8 cellular contexts compared by ENCODE assay signal in the genomic region with DNA sequence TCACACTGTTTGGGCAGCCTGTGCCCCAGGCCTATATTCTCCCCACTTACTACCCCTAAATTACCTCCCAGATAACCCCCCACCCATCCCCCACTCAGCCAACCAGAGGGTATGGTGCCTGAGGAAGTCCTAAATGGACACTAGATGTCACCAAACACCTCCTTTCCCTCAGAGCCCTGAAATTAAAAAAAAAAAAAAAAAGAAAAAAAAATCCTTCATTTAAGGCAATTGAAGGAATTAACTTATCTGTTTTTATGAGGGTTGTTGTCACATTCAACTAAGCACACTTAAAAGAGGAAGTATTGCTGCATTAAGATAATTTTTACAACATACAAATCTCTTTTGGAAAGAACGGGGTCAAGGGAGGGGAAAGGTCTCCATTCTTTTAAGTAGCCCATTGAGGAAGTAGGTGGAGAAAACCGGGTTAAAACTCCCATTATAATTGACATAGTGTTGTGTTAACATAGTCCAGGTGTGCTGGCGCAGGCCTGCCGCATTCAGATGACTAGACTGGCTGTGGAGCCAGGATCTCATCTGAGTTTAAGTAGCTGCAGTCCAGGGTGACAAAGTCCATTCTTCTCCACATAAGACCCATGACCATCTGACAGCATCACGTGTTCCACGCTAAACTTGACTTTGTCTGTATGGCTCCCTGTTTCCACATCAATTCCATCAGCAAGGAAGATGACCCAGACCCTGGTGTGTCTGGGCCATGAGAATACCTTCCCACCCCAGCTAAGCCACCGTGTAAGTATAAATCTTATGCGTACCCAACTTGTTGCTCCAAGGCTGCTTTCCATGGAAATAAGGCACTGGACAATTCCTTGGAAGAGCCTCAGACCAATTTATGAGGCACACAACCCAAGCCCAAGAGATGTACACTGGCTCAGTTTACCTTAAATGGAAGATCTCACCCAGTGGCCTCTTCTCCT. TPM values are rescaled to one million over a fixed set of nuclear protein-coding genes. Genes with fewer than 3 reads are reported as not detected.
DNase-seq lines count a peak whose midpoint lies in the region; ATAC-seq and TF ChIP-seq lines count a peak whose summit lies in the region.

No MANE protein-coding gene starts in this region.

- H3K4me3 ChIP-seq in mucosa of rectum (ENCODE audit: low read length in 2 of 2) = no peak overlapping the region

- in situ Hi-C loops in ACHN (cut with HindIII; ENCODE audit: low pct_ligation_motif_present, low pct_unique_long_range_greater_than_20kb, low sequenced_read_pairs) = no loop called here

- H3K9me3 ChIP-seq in mucosa of rectum (ENCODE audit: control insufficient read depth in 2 of 2, low read length in 2 of 2) = no peaks in the 10 kb centered on the region

- peak overlapping the region; percentile 0 to 37 for H3K27ac ChIP-seq in mucosa of rectum (ENCODE audit: low read depth in 2 of 2, low read length in 2 of 2)

- H3K9ac ChIP-seq in mucosa of rectum (ENCODE audit: low read depth in 1 of 2, low read length in 2 of 2) = no peak overlapping the region

- H3K27me3 Mint-ChIP-seq in brain = peaks cover 66% of the 10 kb centered on the region
- H3K27me3 Mint-ChIP-seq in stimulated activated memory B cell treated with anti-CD40 and anti-IgM and Interleukin-4, amounts not matched to agents 10 μg/mL and 1 μg/mL and 100 μg/mL, for 72 hours = no peaks in the 10 kb centered on the region

- peak; percentile 60 for DNase-seq in ACHN
- peak; percentile 29 for DNase-seq in NCI-H460 (ENCODE audit: extremely low read depth, low read depth)
- no peak for DNase-seq in activated CD8-positive, alpha-beta memory T cell treated with anti-CD3 and anti-CD28 coated beads, Interleukin-2, amount 50 U/mL, for 48 hours

- peaks cover 5 to 10% of the 10 kb centered on the region in 2 donors for H3K4me1 ChIP-seq in mucosa of rectum (ENCODE audit: control insufficient read depth in 2 of 2, insufficient read depth in 2 of 2, low read length in 2 of 2)

- peaks cover 0 to 2% of the 10 kb centered on the region in 2 donors for H3K27me3 ChIP-seq in mucosa of rectum (ENCODE audit: control insufficient read depth in 2 of 2, insufficient read depth in 2 of 2, low read length in 2 of 2)

- no peaks in the 10 kb centered on the region for H3K36me3 ChIP-seq in mucosa of rectum (ENCODE audit: control insufficient read depth in 2 of 2, insufficient read depth in 2 of 2, low read length in 2 of 2)

- peaks cover 0 to 3% (median 0%) of the 10 kb centered on the region in 5 experiments for H3K9me3 Mint-ChIP-seq in brain
- no peaks in the 10 kb centered on the region for H3K9me3 Mint-ChIP-seq in stimulated activated memory B cell treated with anti-CD40 and anti-IgM and Interleukin-4, amounts not matched to agents 10 μg/mL and 1 μg/mL and 100 μg/mL, for 72 hours

- TF ChIP-seq CTCF in GM12873 (IDR thresholded peaks at IDR 0.05; ENCODE audit: insufficient read depth, low read depth, low read length, missing control alignments) (peak; percentile 44), brain (conservative IDR thresholded peaks at IDR 0.05) (peak; percentile 59 to 71)

- peak overlapping the region in 1 of 5 experiments; percentile 66 for H3K27ac Mint-ChIP-seq in brain
- no peak overlapping the region for H3K27ac Mint-ChIP-seq in stimulated activated memory B cell treated with anti-CD40 and anti-IgM and Interleukin-4, amounts not matched to agents 10 μg/mL and 1 μg/mL and 100 μg/mL, for 72 hours

- no peak overlapping the region for H3K4me3 Mint-ChIP-seq in brain
- H3K4me3 Mint-ChIP-seq in stimulated activated memory B cell treated with anti-CD40 and anti-IgM and Interleukin-4, amounts not matched to agents 10 μg/mL and 1 μg/mL and 100 μg/mL, for 72 hours = no peak overlapping the region

- H3K4me1 Mint-ChIP-seq in brain = peaks cover 52% of the 10 kb centered on the region
- H3K4me1 Mint-ChIP-seq in stimulated activated memory B cell treated with anti-CD40 and anti-IgM and Interleukin-4, amounts not matched to agents 10 μg/mL and 1 μg/mL and 100 μg/mL, for 72 hours = no peaks in the 10 kb centered on the region

- H3K36me3 Mint-ChIP-seq in brain = no peaks in the 10 kb centered on the region
- H3K36me3 Mint-ChIP-seq in stimulated activated memory B cell treated with anti-CD40 and anti-IgM and Interleukin-4, amounts not matched to agents 10 μg/mL and 1 μg/mL and 100 μg/mL, for 72 hours = no peaks in the 10 kb centered on the region

- no peak for ATAC-seq in HG02885 (IDR thresholded peaks at IDR 0.05; ENCODE audit: poor library complexity, unreplicated experiment)
- no peak for ATAC-seq in stimulated activated memory B cell treated with anti-CD40 and anti-IgM and Interleukin-4, amounts not matched to agents 10 μg/mL and 1 μg/mL and 100 μg/mL, for 72 hours

RNA-seq across cellular contexts. Expression of gene SNX11, which starts 46.4 kb away (rescaled TPM):
- total RNA-seq in NCI-H460 (2014; rRNA removed; shearing (Covaris generic)) = 12.3 and 12.9 TPM in 2 replicates
- polyA plus RNA-seq in NCI-H460 (2014; cell fraction: nucleus; rRNA removed) = 17.3 and 21.0 TPM in 2 replicates
- polyA plus RNA-seq in brain (ENCODE audit: insufficient read depth, low read depth, low replicate concordance) = 27.6 TPM

RNA-seq across cellular contexts. Expression of gene CBX1, which starts 52.7 kb away (rescaled TPM):
- 51.7 and 57.8 TPM in 2 replicates for total RNA-seq in NCI-H460 (2014; rRNA removed; shearing (Covaris generic))
- polyA plus RNA-seq in NCI-H460 (2014; cell fraction: nucleus; rRNA removed) = 43.7 and 47.8 TPM in 2 replicates
- 184 TPM for polyA plus RNA-seq in brain (ENCODE audit: insufficient read depth, low read depth, low replicate concordance)
